In the genomic region with DNA sequence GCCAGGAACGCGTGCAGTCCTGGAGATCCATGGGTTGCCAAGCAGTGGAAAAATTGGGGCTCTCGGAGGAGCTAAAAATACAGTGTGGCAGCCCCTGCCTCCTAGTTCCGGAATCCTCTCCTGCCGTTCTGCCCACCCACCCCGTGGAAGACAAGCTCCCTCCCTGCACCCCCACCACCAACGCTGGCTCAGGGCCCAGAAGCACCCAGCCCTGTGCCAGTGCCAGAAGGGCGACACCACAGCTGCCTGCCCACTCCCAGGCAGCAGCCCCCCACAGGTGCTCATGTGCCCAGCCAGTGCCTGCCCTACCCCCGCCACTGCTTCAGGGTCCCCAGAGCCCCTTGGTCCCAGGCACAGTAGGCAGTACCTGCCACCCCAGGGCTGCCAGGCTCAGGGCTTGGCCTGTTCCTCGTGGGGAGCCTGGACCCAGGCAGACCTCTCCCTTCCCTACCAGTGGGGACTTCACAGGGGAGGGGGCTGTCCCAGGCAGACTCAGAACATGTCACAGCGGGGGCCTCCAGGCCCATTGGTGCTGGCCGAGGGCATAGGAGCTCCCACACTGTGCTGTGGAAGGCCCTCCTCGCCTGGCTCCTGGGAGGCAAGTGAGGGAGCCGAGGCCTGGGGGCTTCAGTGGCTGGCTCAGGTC, we compare ENCODE assay signal across 18 cellular contexts. TPM values are rescaled to one million over a fixed set of nuclear protein-coding genes. Genes with fewer than 3 reads are reported as not detected.
DNase-seq lines count a peak whose midpoint lies in the region; ATAC-seq and TF ChIP-seq lines count a peak whose summit lies in the region.
"Had no signal": no experiment of that assay in that cellular context is flagged by ENCODE, and none has a peak within 500 bp of the region (broad histone marks: within the 10 kb centered on the region; RNA-seq: fewer than 3 reads in every experiment).

No MANE protein-coding gene starts in this region.

- H2BK5ac ChIP-seq in neuronal stem cell (ENCODE audit: low read length) = no peak overlapping the region

- H3K14ac ChIP-seq in neuronal stem cell (ENCODE audit: low read length) = peak overlapping the region; percentile 38

- H3K4ac ChIP-seq in neuronal stem cell (ENCODE audit: low read length) = no peak overlapping the region

- H3K36me3 ChIP-seq in ascending aorta (peaks cover 6 to 20% of the 10 kb centered on the region in 2 donors), neuronal stem cell (replicated peaks in 1 of 2; ENCODE audit: control insufficient read depth in 2 of 2, insufficient read depth in 2 of 2, low read length in 2 of 2) (peaks cover 6 to 15% of the 10 kb centered on the region in 2 donors)

- H3K4me3 ChIP-seq in right cardiac atrium (ENCODE audit: low read length) = no peak overlapping the region
- H3K4me3 ChIP-seq in ascending aorta = no peak overlapping the region
- no peak overlapping the region for H3K4me3 ChIP-seq in neuronal stem cell (ENCODE audit: low read length in 2 of 2)
- H3K4me3 ChIP-seq: left lung had no signal

- H3K9me3 ChIP-seq in right cardiac atrium (ENCODE audit: control insufficient read depth, low read length) (no peaks in the 10 kb centered on the region), ascending aorta (no peaks in the 10 kb centered on the region), neuronal stem cell (replicated peaks in 1 of 2; ENCODE audit: control insufficient read depth in 2 of 2, insufficient read depth in 1 of 2, low read depth in 1 of 2, low read length in 2 of 2) (no peaks in the 10 kb centered on the region)
- H3K9me3 ChIP-seq: left lung had no signal

- DNase-seq in right cardiac atrium = peak; percentile 22 to 74 (median 55)
- DNase-seq in Right ventricle myocardium superior = no peak
- DNase-seq in ascending aorta (ENCODE audit: low spot score in 2 of 2) = no peak
- DNase-seq in neuronal stem cell (ENCODE audit: low spot score) = no peak
- DNase-seq in activated CD4-positive, CD25-positive, alpha-beta regulatory T cell (lab: John Stamatoyannopoulos, UW) = no peak
- no peak for DNase-seq in NCI-H2029 (lab: John Stamatoyannopoulos, UW)
- DNase-seq in islet precursor cell = no peak
- DNase-seq: AML-193; cortex of kidney; DMS53; GOT3; left lung; NCI-H1105; OCI-M1; stimulated activated naive CD4-positive, alpha-beta T cell treated with Interleukin-2 at 50 U/mL for 16 hours; WERI-Rb-1 had no signal

- no peak overlapping the region for H2AFZ ChIP-seq in neuronal stem cell (ENCODE audit: low read length)

- H2BK15ac ChIP-seq in neuronal stem cell (ENCODE audit: low read length) = peak overlapping the region; percentile 19

- no peaks in the 10 kb centered on the region for H3K27me3 ChIP-seq in right cardiac atrium (ENCODE audit: control insufficient read depth, insufficient read depth)
- no peaks in the 10 kb centered on the region for H3K27me3 ChIP-seq in ascending aorta
- H3K27me3 ChIP-seq in neuronal stem cell (ENCODE audit: control insufficient read depth in 3 of 3, insufficient read depth in 3 of 3, low read depth in 1 of 3, low read length in 3 of 3) = no peaks in the 10 kb centered on the region
- H3K27me3 ChIP-seq: left lung had no signal

- H2AK5ac ChIP-seq in neuronal stem cell (ENCODE audit: low read depth, low read length) = peak overlapping the region; percentile 84

- 73% methylated on average over 14 of the region's 14 CpGs for WGBS in right cardiac atrium
- no CpG with 5 or more reads among the region's 14 CpGs for WGBS in neuronal stem cell (ENCODE audit: extremely low coverage in 2 of 2, insufficient read length in 2 of 2, insufficient replicate concordance in 1 of 2), 2 donors

- no peak overlapping the region for H4K8ac ChIP-seq in neuronal stem cell (ENCODE audit: low read depth, low read length)

- no peak overlapping the region for H4K91ac ChIP-seq in neuronal stem cell (ENCODE audit: low read depth, low read length, poor library complexity)

- H3K9ac ChIP-seq in neuronal stem cell (ENCODE audit: low read depth, low read length, poor library complexity) = peak overlapping the region; percentile 60

- intact Hi-C loops in right cardiac atrium (cut with DNase I) = no loop called here
- intact Hi-C loops in Right ventricle myocardium superior (cut with DNase I) = no loop called here
- intact Hi-C loops in ascending aorta (cut with DNase I) = no loop called here

- ATAC-seq in right cardiac atrium (no peak), Right ventricle myocardium superior (ENCODE audit: poor library complexity) (no peak), HG02571 (IDR thresholded peaks at IDR 0.05; ENCODE audit: unreplicated experiment) (no peak)

- no peak overlapping the region for H2BK120ac ChIP-seq in neuronal stem cell (ENCODE audit: low read depth, low read length)

- H3K79me1 ChIP-seq in neuronal stem cell (ENCODE audit: low read depth, low read length) = peaks cover 32% of the 10 kb centered on the region

- H3K4me1 ChIP-seq in right cardiac atrium (ENCODE audit: control insufficient read depth, insufficient read depth, low read length) (peaks cover 14% of the 10 kb centered on the region), ascending aorta (peaks cover 25 to 63% of the 10 kb centered on the region in 2 donors), neuronal stem cell (ENCODE audit: control insufficient read depth in 2 of 2, insufficient read depth in 1 of 2, low read depth in 1 of 2, low read length in 2 of 2) (peaks cover 13 to 25% of the 10 kb centered on the region in 2 donors)

- no peak overlapping the region for H3K27ac ChIP-seq in right cardiac atrium (ENCODE audit: low read length)
- H3K27ac ChIP-seq in ascending aorta = peak overlapping the region; percentile 60
- no peak overlapping the region for H3K27ac ChIP-seq in neuronal stem cell (replicated peaks; ENCODE audit: low read length)
- H3K27ac ChIP-seq: WERI-Rb-1 had no signal

- peak overlapping the region; percentile 71 for H3K18ac ChIP-seq in neuronal stem cell (ENCODE audit: low read length)

- no peak overlapping the region for H2BK12ac ChIP-seq in neuronal stem cell (ENCODE audit: low read length)

- no peak overlapping the region for H3K4me2 ChIP-seq in neuronal stem cell (ENCODE audit: insufficient read depth, low read length, poor library complexity, severe bottlenecking)

- peak overlapping the region; percentile 73 for H3K23ac ChIP-seq in neuronal stem cell (ENCODE audit: low read depth, low read length, poor library complexity)

- TF ChIP-seq CTCF in ascending aorta (IDR thresholded peaks at IDR 0.05) = no peak

RNA-seq across cellular contexts. Expression of a gene that starts 7.4 kb away (rescaled TPM):
- total RNA-seq in right cardiac atrium (10 to 100 TPM; 36.2 to 46.4 (median 42.3) TPM), Right ventricle myocardium superior (28.3 TPM), ascending aorta (249 TPM)
- 36.6 TPM for polyA plus RNA-seq in right cardiac atrium
- polyA plus RNA-seq in neuronal stem cell (2013, experiment 1 of 2) = 19.0 TPM
- polyA plus RNA-seq in neuronal stem cell (2013, experiment 2 of 2) = 19.6 TPM

RNA-seq across cellular contexts. Expression of a gene that starts 27.2 kb away (rescaled TPM):
- total RNA-seq in right cardiac atrium (100 to 1,000 TPM; 156 to 212 (median 188) TPM), Right ventricle myocardium superior (215 TPM), ascending aorta (30.2 TPM)
- 217 TPM for polyA plus RNA-seq in right cardiac atrium
- polyA plus RNA-seq in neuronal stem cell (2013, experiment 1 of 2) = 23.8 TPM
- 21.4 TPM for polyA plus RNA-seq in neuronal stem cell (2013, experiment 2 of 2)
- polyA plus RNA-seq: IgD-negative memory B cell had no signal

RNA-seq across cellular contexts. Expression of a gene that starts 56.2 kb away (rescaled TPM):
- total RNA-seq in right cardiac atrium (10 to 100 TPM; 74.6 to 88.5 (median 85.1) TPM), Right ventricle myocardium superior (60.7 TPM), ascending aorta (410 TPM)
- 201 TPM for polyA plus RNA-seq in right cardiac atrium
- polyA plus RNA-seq in neuronal stem cell (2013, experiment 1 of 2) = 109 TPM
- 114 TPM for polyA plus RNA-seq in neuronal stem cell (2013, experiment 2 of 2)

Comparison
In these comparisons a context has a peak if more than half of its experiments do, and no peak if none do; other contexts are left out.
1. DNase-seq: peak in right cardiac atrium (3 of 3); none in Right ventricle myocardium superior (single experiment), ascending aorta (0 of 2), neuronal stem cell (single experiment), activated CD4-positive, CD25-positive, alpha-beta regulatory T cell (0 of 4), NCI-H2029 (single experiment) and islet precursor cell (single experiment).
2. H3K27ac ChIP-seq: peak in ascending aorta (2 of 2); none in right cardiac atrium (single experiment) and neuronal stem cell (single experiment).